31 cellular contexts compared by ENCODE assay signal in the genomic region with DNA sequence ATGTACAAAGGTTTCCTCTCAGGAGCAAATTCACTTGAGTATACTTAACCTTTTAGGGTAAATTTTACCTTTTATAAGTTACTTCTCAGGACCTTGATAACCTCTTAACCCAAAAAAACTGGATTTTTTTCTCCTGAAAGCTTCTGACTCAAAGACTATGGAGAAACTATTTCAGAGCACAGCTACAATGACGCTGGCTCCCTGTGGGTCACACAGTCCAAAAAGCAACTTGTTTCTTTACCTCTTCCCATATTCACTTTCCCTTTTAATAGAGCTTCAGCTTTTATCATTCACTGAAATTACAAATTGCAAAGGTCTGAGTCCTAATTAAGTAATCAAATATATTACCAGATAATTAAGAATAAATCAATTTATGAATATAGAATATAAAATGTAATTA. TPM values are rescaled to one million over a fixed set of nuclear protein-coding genes. Genes with fewer than 3 reads are reported as not detected.
"Had no signal": no experiment of that assay in that cellular context is flagged by ENCODE, and none has a peak within 500 bp of the region (broad histone marks: within the 10 kb centered on the region; RNA-seq: fewer than 3 reads in every experiment).

No MANE protein-coding gene starts in this region.

- H3K27me3 ChIP-seq: neutrophil, pancreas, spleen, stomach, suprapubic skin, testis, tibial artery, transverse colon, upper lobe of right lung, uterus had no signal

- H3K4me1 Mint-ChIP-seq: naive B cell; naive thymus-derived CD8-positive, alpha-beta T cell; nephron progenitor cell; neural crest cell; stimulated activated effector memory CD8-positive, alpha-beta T cell treated with anti-CD3 and anti-CD28 coated beads, Interleukin-12 subunit alpha, Interleukin-12 subunit beta, amount 100 ng/mL, for 72 hours; stimulated activated naive B cell treated with anti-CD40 and anti-IgM and Interleukin-4, amounts not matched to agents 10 μg/mL and 1 μg/mL and 100 μg/mL, for 72 hours had no signal

- H3K27me3 Mint-ChIP-seq: naive B cell; naive thymus-derived CD8-positive, alpha-beta T cell; natural killer cell treated with Interleukin-12 subunit alpha and Interleukin-12 subunit beta and Interleukin-15 and Interleukin-18, amount 100 ng/mL, for 72 hours; stimulated activated naive B cell treated with anti-CD40 and anti-IgM and Interleukin-4, amounts not matched to agents 10 μg/mL and 1 μg/mL and 100 μg/mL, for 72 hours; stimulated activated naive CD8-positive, alpha-beta T cell treated with anti-CD3 and anti-CD28 coated beads, Interleukin-15, Interleukin-2, amounts not matched to agents 100 ng/mL and 50 ng/mL, for 24 hours; type B pancreatic cell had no signal

- H3K4me1 ChIP-seq: pancreas, prostate gland, spleen, stomach, suprapubic skin, testis, tibial artery, transverse colon, upper lobe of right lung, uterus had no signal

- H3K4me3 Mint-ChIP-seq: naive B cell; naive thymus-derived CD8-positive, alpha-beta T cell; natural killer cell treated with Interleukin-12 subunit alpha and Interleukin-12 subunit beta and Interleukin-15 and Interleukin-18, amount 100 ng/mL, for 72 hours; nephron progenitor cell; neural crest cell; stimulated activated effector memory CD8-positive, alpha-beta T cell treated with anti-CD3 and anti-CD28 coated beads, Interleukin-12 subunit alpha, Interleukin-12 subunit beta, amount 100 ng/mL, for 72 hours; stimulated activated naive B cell treated with anti-CD40 and anti-IgM and Interleukin-4, amounts not matched to agents 10 μg/mL and 1 μg/mL and 100 μg/mL, for 72 hours; stimulated activated naive CD8-positive, alpha-beta T cell treated with anti-CD3 and anti-CD28 coated beads, Interleukin-15, Interleukin-2, amounts not matched to agents 100 ng/mL and 50 ng/mL, for 24 hours; type B pancreatic cell had no signal

- ATAC-seq: naive thymus-derived CD8-positive, alpha-beta T cell; natural killer cell treated with Interleukin-12 subunit alpha and Interleukin-12 subunit beta and Interleukin-15 and Interleukin-18, amount 100 ng/mL, for 72 hours; pancreas; right cardiac atrium; sciatic nerve; stimulated activated effector memory CD8-positive, alpha-beta T cell treated with anti-CD3 and anti-CD28 coated beads, Interleukin-12 subunit alpha, Interleukin-12 subunit beta, amount 100 ng/mL, for 72 hours; stimulated activated naive B cell treated with anti-CD40 and anti-IgM and Interleukin-4, amounts not matched to agents 10 μg/mL and 1 μg/mL and 100 μg/mL, for 72 hours; upper lobe of right lung had no signal

- H3K9me3 ChIP-seq: neutrophil, pancreas, prostate gland, spleen, stomach, suprapubic skin, testis, tibial artery, transverse colon, upper lobe of right lung, uterus had no signal

- H3K27ac Mint-ChIP-seq: naive B cell; naive thymus-derived CD8-positive, alpha-beta T cell; natural killer cell treated with Interleukin-12 subunit alpha and Interleukin-12 subunit beta and Interleukin-15 and Interleukin-18, amount 100 ng/mL, for 72 hours; nephron progenitor cell; stimulated activated effector memory CD8-positive, alpha-beta T cell treated with anti-CD3 and anti-CD28 coated beads, Interleukin-12 subunit alpha, Interleukin-12 subunit beta, amount 100 ng/mL, for 72 hours; stimulated activated naive B cell treated with anti-CD40 and anti-IgM and Interleukin-4, amounts not matched to agents 10 μg/mL and 1 μg/mL and 100 μg/mL, for 72 hours; stimulated activated naive CD8-positive, alpha-beta T cell treated with anti-CD3 and anti-CD28 coated beads, Interleukin-15, Interleukin-2, amounts not matched to agents 100 ng/mL and 50 ng/mL, for 24 hours; type B pancreatic cell had no signal

- H3K36me3 ChIP-seq: prostate gland, uterus had no signal

- H3K9me3 Mint-ChIP-seq: naive B cell; natural killer cell treated with Interleukin-12 subunit alpha and Interleukin-12 subunit beta and Interleukin-15 and Interleukin-18, amount 100 ng/mL, for 72 hours; nephron progenitor cell; neural crest cell; stimulated activated effector memory CD8-positive, alpha-beta T cell treated with anti-CD3 and anti-CD28 coated beads, Interleukin-12 subunit alpha, Interleukin-12 subunit beta, amount 100 ng/mL, for 72 hours; stimulated activated naive B cell treated with anti-CD40 and anti-IgM and Interleukin-4, amounts not matched to agents 10 μg/mL and 1 μg/mL and 100 μg/mL, for 72 hours; stimulated activated naive CD8-positive, alpha-beta T cell treated with anti-CD3 and anti-CD28 coated beads, Interleukin-15, Interleukin-2, amounts not matched to agents 100 ng/mL and 50 ng/mL, for 24 hours; type B pancreatic cell had no signal

- H3K4me3 ChIP-seq: pancreas, prostate gland, skin epidermis, smooth muscle cell, spleen, stomach, suprapubic skin, testis, tibial artery, transverse colon, upper lobe of right lung, uterus had no signal

- DNase-seq: naive B cell; naive thymus-derived CD8-positive, alpha-beta T cell; nephron progenitor cell; nucleus accumbens; pancreas; right cardiac atrium; spleen; stimulated activated CD4-positive, alpha-beta T cell treated with anti-CD3 and anti-CD28 coated beads, Interleukin-12 subunit alpha, Interleukin-12 subunit beta, amount 100 ng/mL, for 4 hours; stimulated activated CD4-positive, alpha-beta T cell treated with anti-CD3 and anti-CD28 coated beads, Interleukin-1b, Interleukin-23, amount 100 ng/mL, for 48 hours; stimulated activated CD4-positive, alpha-beta T cell treated with anti-CD3 and anti-CD28 coated beads, Interleukin-4, amount 100 ng/mL, for 1 hour; stimulated activated CD4-positive, alpha-beta T cell treated with anti-CD3 and anti-CD28 coated beads, Interleukin-4, amount 100 ng/mL, for 4 hours; stimulated activated naive B cell treated with anti-CD40 and anti-IgM and Interleukin-4, amounts not matched to agents 10 μg/mL and 1 μg/mL and 100 μg/mL, for 72 hours; stimulated activated naive CD4-positive, alpha-beta T cell treated with Interleukin-2 at 50 U/mL for 16 hours; stomach; testis; tibial artery; transverse colon; upper lobe of right lung; uterus had no signal

- H3K27ac ChIP-seq: neutrophil, pancreas, prostate gland, skin epidermis, spleen, stomach, suprapubic skin, testis, tibial artery, transverse colon, upper lobe of right lung, uterus had no signal

RNA-seq across cellular contexts. Expression of a gene that starts 42.1 kb away (rescaled TPM):
- total RNA-seq: naive thymus-derived CD8-positive, alpha-beta T cell; neural crest cell; posterior vena cava; spleen; stomach; suprapubic skin; transverse colon had no signal
- polyA plus RNA-seq: naive thymus-derived CD8-positive, alpha-beta T cell; smooth muscle cell had no signal
